9 cellular contexts compared by ENCODE assay signal in genomic region chr17:67289174-67289876, GRCh38. TPM values are rescaled to one million over a fixed set of nuclear protein-coding genes. Genes with fewer than 3 reads are reported as not detected.
DNase-seq lines count a peak whose midpoint lies in the region; ATAC-seq and TF ChIP-seq lines count a peak whose summit lies in the region.
"Had no signal": no experiment of that assay in that cellular context is flagged by ENCODE, and none has a peak within 500 bp of the region (broad histone marks: within the 10 kb centered on the region; RNA-seq: fewer than 3 reads in every experiment).

No MANE protein-coding gene starts in this region.

- WGBS in prostate gland: 5% methylated on average over 14 of the region's 14 CpGs

- H3K27ac ChIP-seq in prostate gland: no peak overlapping the region

- no peaks in the 10 kb centered on the region for H3K36me3 ChIP-seq in prostate gland

- H3K27me3 ChIP-seq in prostate gland (replicated peaks; ENCODE audit: insufficient read depth): no peaks in the 10 kb centered on the region

- ATAC-seq in Right ventricle myocardium superior (ENCODE audit: poor library complexity) (peak; percentile 89), HG02870 (IDR thresholded peaks at IDR 0.05; ENCODE audit: unreplicated experiment) (no peak)
- ATAC-seq in activated naive CD8-positive, alpha-beta T cell treated with anti-CD3 and anti-CD28 coated beads, Interleukin-2, amount 50 U/mL, for 24 hours: no peak

- H3K27me3 Mint-ChIP-seq in activated naive CD8-positive, alpha-beta T cell treated with anti-CD3 and anti-CD28 coated beads, Interleukin-2, amount 50 U/mL, for 24 hours: no peaks in the 10 kb centered on the region
- no peaks in the 10 kb centered on the region for H3K27me3 Mint-ChIP-seq in activated CD4-positive, alpha-beta memory T cell treated with anti-CD3 and anti-CD28 coated beads for 36 hours

- TF ChIP-seq CTCF in prostate gland (IDR thresholded peaks at IDR 0.05): no peak

- intact Hi-C loops in Right ventricle myocardium superior (cut with DNase I) (no loop called here), prostate gland (cut with DNase I) (no loop called here)
- intact Hi-C loops in activated CD4-positive, alpha-beta memory T cell treated with anti-CD3 and anti-CD28 coated beads for 36 hours (cut with micrococcal nuclease): no loop called here

- no peaks in the 10 kb centered on the region for H3K4me1 Mint-ChIP-seq in activated naive CD8-positive, alpha-beta T cell treated with anti-CD3 and anti-CD28 coated beads, Interleukin-2, amount 50 U/mL, for 24 hours
- no peaks in the 10 kb centered on the region for H3K4me1 Mint-ChIP-seq in activated CD4-positive, alpha-beta memory T cell treated with anti-CD3 and anti-CD28 coated beads for 36 hours (ENCODE audit: low read depth)

- H3K9me3 Mint-ChIP-seq in activated naive CD8-positive, alpha-beta T cell treated with anti-CD3 and anti-CD28 coated beads, Interleukin-2, amount 50 U/mL, for 24 hours: no peaks in the 10 kb centered on the region
- no peaks in the 10 kb centered on the region for H3K9me3 Mint-ChIP-seq in activated CD4-positive, alpha-beta memory T cell treated with anti-CD3 and anti-CD28 coated beads for 36 hours

- H3K4me3 ChIP-seq in prostate gland: no peak overlapping the region

- H3K27ac Mint-ChIP-seq in activated naive CD8-positive, alpha-beta T cell treated with anti-CD3 and anti-CD28 coated beads, Interleukin-2, amount 50 U/mL, for 24 hours: no peak overlapping the region
- no peak overlapping the region for H3K27ac Mint-ChIP-seq in activated CD4-positive, alpha-beta memory T cell treated with anti-CD3 and anti-CD28 coated beads for 36 hours

- no peak overlapping the region for H3K4me3 Mint-ChIP-seq in activated naive CD8-positive, alpha-beta T cell treated with anti-CD3 and anti-CD28 coated beads, Interleukin-2, amount 50 U/mL, for 24 hours
- H3K4me3 Mint-ChIP-seq in activated CD4-positive, alpha-beta memory T cell treated with anti-CD3 and anti-CD28 coated beads for 36 hours: no peak overlapping the region

- CTCF ChIA-PET in activated CD4-positive, alpha-beta memory T cell treated with anti-CD3 and anti-CD28 coated beads for 36 hours (lab: Charles Lee): interaction anchor here (0.6 to 9.7 kb wide), 2 partner anchors 12 to 67 kb away, joined by 5 to 96 read pairs; no protein-coding TSS in a partner anchor

- peak; percentile 12 for DNase-seq in CD1c-positive myeloid dendritic cell (ENCODE audit: extremely low spot score)
- peak; percentile 32 for DNase-seq in UCSD-AML1 (lab: John Stamatoyannopoulos, UW; ENCODE audit: unreplicated experiment)
- peak; percentile 93 for DNase-seq in Right ventricle myocardium superior
- peak; percentile 33 for DNase-seq in prostate gland (ENCODE audit: low spot score)
- no peak for DNase-seq in activated naive CD8-positive, alpha-beta T cell treated with anti-CD3 and anti-CD28 coated beads, Interleukin-2, amount 50 U/mL, for 24 hours
- DNase-seq in activated CD4-positive, alpha-beta memory T cell treated with anti-CD3 and anti-CD28 coated beads for 36 hours: no peak
- no peak for DNase-seq in NCI-H1436 (lab: John Stamatoyannopoulos, UW)
- DNase-seq: stimulated activated CD4-positive, alpha-beta T cell treated with anti-CD3 and anti-CD28 coated beads, Interleukin-4, amount 100 ng/mL, for 24 hours had no signal

- TF ChIP-seq POLR2A in prostate gland (IDR thresholded peaks at IDR 0.05): no peak

- POLR2A ChIA-PET in activated CD4-positive, alpha-beta memory T cell treated with anti-CD3 and anti-CD28 coated beads for 36 hours (lab: Charles Lee): interaction anchor here (0.6 to 1.1 kb wide), 2 partner anchors 23 to 459 kb away, joined by 3 to 5 read pairs; no protein-coding TSS in a partner anchor

- H3K36me3 Mint-ChIP-seq in activated naive CD8-positive, alpha-beta T cell treated with anti-CD3 and anti-CD28 coated beads, Interleukin-2, amount 50 U/mL, for 24 hours (ENCODE audit: low read depth): no peaks in the 10 kb centered on the region
- H3K36me3 Mint-ChIP-seq in activated CD4-positive, alpha-beta memory T cell treated with anti-CD3 and anti-CD28 coated beads for 36 hours: no peaks in the 10 kb centered on the region

- no peaks in the 10 kb centered on the region for H3K9me3 ChIP-seq in prostate gland

- H3K4me1 ChIP-seq in prostate gland (replicated peaks): no peaks in the 10 kb centered on the region

RNA-seq across cellular contexts. Expression of gene HELZ, which starts 44.3 kb away (rescaled TPM):
- total RNA-seq in Right ventricle myocardium superior: 33.3 TPM
- total RNA-seq in prostate gland: 10 to 100 TPM; 38.7 to 99.4 TPM
- total RNA-seq in activated CD4-positive, alpha-beta memory T cell treated with anti-CD3 and anti-CD28 coated beads for 36 hours: 10 to 100 TPM; 52.0 to 53.1 TPM

Comparison
In these comparisons a context has a peak if more than half of its experiments do, and no peak if none do; other contexts are left out.
1. DNase-seq: peak in CD1c-positive myeloid dendritic cell (single experiment), UCSD-AML1 (single experiment), Right ventricle myocardium superior (single experiment) and prostate gland (single experiment); none in activated naive CD8-positive, alpha-beta T cell treated with anti-CD3 and anti-CD28 coated beads, Interleukin-2, amount 50 U/mL, for 24 hours (single experiment), activated CD4-positive, alpha-beta memory T cell treated with anti-CD3 and anti-CD28 coated beads for 36 hours (single experiment) and NCI-H1436 (single experiment).